In the genomic region with DNA sequence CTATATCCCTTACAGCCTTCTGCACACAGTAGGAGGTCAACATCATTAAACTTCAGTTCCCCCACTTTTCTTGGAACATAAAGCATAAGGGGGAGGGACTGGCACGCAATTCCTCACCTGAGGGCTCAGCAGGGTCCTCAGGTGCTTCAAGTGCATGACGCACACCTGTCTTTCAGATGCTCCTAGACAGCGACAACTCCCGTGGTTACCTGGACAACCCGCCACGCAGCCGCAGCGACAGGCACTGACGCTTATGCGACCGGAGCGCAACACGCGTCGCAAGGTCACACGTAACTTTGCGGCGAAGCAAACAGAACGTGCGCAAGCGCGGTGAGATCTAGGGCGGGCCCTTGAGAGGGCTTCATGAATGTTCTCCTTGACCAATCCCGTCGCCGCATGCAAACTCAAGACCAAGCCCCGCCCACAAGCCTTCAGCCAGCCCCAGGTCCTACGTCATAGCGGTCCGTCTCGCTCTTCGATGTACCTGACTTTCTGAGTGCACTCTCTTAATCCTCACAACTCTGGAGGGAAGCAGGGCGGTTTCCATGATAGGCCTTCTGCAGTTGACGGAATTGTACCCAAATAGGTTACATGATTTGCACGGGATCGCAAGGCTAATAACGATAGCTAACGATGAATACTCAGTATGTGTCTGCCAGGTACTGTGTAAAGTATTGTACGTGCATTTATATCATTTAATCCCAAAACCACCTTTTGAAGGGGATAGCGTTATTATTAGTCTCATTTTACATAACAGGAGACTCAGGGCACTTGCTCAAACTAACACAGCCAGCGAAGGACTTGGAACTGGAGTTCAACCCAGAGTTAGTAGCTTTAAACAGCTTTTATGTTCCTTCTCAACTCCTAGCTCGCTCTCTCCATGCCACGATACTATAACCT, we compare ENCODE assay signal across 1 cellular context.
A peak's percentile ranks its signal among the peaks of the same experiment; 100 is the strongest.
TF ChIP-seq lines count a peak whose summit lies in the region.

A gene with protein sequence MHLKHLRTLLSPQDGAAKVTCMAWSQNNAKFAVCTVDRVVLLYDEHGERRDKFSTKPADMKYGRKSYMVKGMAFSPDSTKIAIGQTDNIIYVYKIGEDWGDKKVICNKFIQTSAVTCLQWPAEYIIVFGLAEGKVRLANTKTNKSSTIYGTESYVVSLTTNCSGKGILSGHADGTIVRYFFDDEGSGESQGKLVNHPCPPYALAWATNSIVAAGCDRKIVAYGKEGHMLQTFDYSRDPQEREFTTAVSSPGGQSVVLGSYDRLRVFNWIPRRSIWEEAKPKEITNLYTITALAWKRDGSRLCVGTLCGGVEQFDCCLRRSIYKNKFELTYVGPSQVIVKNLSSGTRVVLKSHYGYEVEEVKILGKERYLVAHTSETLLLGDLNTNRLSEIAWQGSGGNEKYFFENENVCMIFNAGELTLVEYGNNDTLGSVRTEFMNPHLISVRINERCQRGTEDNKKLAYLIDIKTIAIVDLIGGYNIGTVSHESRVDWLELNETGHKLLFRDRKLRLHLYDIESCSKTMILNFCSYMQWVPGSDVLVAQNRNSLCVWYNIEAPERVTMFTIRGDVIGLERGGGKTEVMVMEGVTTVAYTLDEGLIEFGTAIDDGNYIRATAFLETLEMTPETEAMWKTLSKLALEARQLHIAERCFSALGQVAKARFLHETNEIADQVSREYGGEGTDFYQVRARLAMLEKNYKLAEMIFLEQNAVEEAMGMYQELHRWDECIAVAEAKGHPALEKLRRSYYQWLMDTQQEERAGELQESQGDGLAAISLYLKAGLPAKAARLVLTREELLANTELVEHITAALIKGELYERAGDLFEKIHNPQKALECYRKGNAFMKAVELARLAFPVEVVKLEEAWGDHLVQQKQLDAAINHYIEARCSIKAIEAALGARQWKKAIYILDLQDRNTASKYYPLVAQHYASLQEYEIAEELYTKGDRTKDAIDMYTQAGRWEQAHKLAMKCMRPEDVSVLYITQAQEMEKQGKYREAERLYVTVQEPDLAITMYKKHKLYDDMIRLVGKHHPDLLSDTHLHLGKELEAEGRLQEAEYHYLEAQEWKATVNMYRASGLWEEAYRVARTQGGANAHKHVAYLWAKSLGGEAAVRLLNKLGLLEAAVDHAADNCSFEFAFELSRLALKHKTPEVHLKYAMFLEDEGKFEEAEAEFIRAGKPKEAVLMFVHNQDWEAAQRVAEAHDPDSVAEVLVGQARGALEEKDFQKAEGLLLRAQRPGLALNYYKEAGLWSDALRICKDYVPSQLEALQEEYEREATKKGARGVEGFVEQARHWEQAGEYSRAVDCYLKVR (N-terminal part only) (minus strand): TSS at position 246 of the 900 bp plus-strand sequence. CDS start 90 bp downstream, at position 156.

TF ChIP-seq in HepG2, 621 proteins besides CTCF, POLR2A, EP300 and RAD21 (continued from another document and continues in another):
- TF ChIP-seq, protein P1, sequence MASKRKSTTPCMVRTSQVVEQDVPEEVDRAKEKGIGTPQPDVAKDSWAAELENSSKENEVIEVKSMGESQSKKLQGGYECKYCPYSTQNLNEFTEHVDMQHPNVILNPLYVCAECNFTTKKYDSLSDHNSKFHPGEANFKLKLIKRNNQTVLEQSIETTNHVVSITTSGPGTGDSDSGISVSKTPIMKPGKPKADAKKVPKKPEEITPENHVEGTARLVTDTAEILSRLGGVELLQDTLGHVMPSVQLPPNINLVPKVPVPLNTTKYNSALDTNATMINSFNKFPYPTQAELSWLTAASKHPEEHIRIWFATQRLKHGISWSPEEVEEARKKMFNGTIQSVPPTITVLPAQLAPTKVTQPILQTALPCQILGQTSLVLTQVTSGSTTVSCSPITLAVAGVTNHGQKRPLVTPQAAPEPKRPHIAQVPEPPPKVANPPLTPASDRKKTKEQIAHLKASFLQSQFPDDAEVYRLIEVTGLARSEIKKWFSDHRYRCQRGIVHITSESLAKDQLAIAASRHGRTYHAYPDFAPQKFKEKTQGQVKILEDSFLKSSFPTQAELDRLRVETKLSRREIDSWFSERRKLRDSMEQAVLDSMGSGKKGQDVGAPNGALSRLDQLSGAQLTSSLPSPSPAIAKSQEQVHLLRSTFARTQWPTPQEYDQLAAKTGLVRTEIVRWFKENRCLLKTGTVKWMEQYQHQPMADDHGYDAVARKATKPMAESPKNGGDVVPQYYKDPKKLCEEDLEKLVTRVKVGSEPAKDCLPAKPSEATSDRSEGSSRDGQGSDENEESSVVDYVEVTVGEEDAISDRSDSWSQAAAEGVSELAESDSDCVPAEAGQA (IDR thresholded peaks at IDR 0.05; ENCODE audit: low read depth), result peak; percentile 97
- TF ChIP-seq, protein P1 (CRISPR knock-in tag; IDR thresholded peaks at IDR 0.05; ENCODE audit: borderline replicate concordance), result no peak
- TF ChIP-seq ONECUT2 (CRISPR knock-in tag; IDR thresholded peaks at IDR 0.05), result no peak
- TF ChIP-seq ZNF17 (CRISPR knock-in tag; IDR thresholded peaks at IDR 0.05), result no peak
- no peak for TF ChIP-seq CERS6 (CRISPR knock-in tag; IDR thresholded peaks at IDR 0.05)
- peak; percentile 81; the same call in 1 of the 2 replicates for TF ChIP-seq MYC (CRISPR knock-in tag; IDR thresholded peaks at IDR 0.05; ENCODE audit: borderline replicate concordance)
- TF ChIP-seq TBX2 (CRISPR knock-in tag; IDR thresholded peaks at IDR 0.05; ENCODE audit: borderline replicate concordance), result peak; percentile 78; the same call in 1 of the 2 replicates
- no peak for TF ChIP-seq SATB2 (CRISPR knock-in tag; IDR thresholded peaks at IDR 0.05)
- TF ChIP-seq ZNF235 (CRISPR knock-in tag; IDR thresholded peaks at IDR 0.05; ENCODE audit: borderline replicate concordance), result 0 out of 2 replicates have a peak, but pooled peaks have one; percentile 26
- no peak for TF ChIP-seq HNF4G (IDR thresholded peaks at IDR 0.05; ENCODE audit: borderline replicate concordance, low read depth, low read length)
- 0 out of 2 replicates have a peak, but pooled peaks have one; percentile 9 for TF ChIP-seq HNF4G (CRISPR knock-in tag; IDR thresholded peaks at IDR 0.05; ENCODE audit: borderline replicate concordance, low read depth)
- TF ChIP-seq BORCS8-MEF2B (CRISPR knock-in tag; IDR thresholded peaks at IDR 0.05), result peak; percentile 71; the same call in 1 of the 2 replicates
- peak; percentile 54 for TF ChIP-seq ELF1 (CRISPR knock-in tag; IDR thresholded peaks at IDR 0.05)
- TF ChIP-seq, protein P2, sequence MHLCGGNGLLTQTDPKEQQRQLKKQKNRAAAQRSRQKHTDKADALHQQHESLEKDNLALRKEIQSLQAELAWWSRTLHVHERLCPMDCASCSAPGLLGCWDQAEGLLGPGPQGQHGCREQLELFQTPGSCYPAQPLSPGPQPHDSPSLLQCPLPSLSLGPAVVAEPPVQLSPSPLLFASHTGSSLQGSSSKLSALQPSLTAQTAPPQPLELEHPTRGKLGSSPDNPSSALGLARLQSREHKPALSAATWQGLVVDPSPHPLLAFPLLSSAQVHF (CRISPR knock-in tag; IDR thresholded peaks at IDR 0.05), result no peak
- TF ChIP-seq SNRNP70 (IDR thresholded peaks at IDR 0.05; ENCODE audit: low read depth, low read length), result no peak
- TF ChIP-seq, protein P3, sequence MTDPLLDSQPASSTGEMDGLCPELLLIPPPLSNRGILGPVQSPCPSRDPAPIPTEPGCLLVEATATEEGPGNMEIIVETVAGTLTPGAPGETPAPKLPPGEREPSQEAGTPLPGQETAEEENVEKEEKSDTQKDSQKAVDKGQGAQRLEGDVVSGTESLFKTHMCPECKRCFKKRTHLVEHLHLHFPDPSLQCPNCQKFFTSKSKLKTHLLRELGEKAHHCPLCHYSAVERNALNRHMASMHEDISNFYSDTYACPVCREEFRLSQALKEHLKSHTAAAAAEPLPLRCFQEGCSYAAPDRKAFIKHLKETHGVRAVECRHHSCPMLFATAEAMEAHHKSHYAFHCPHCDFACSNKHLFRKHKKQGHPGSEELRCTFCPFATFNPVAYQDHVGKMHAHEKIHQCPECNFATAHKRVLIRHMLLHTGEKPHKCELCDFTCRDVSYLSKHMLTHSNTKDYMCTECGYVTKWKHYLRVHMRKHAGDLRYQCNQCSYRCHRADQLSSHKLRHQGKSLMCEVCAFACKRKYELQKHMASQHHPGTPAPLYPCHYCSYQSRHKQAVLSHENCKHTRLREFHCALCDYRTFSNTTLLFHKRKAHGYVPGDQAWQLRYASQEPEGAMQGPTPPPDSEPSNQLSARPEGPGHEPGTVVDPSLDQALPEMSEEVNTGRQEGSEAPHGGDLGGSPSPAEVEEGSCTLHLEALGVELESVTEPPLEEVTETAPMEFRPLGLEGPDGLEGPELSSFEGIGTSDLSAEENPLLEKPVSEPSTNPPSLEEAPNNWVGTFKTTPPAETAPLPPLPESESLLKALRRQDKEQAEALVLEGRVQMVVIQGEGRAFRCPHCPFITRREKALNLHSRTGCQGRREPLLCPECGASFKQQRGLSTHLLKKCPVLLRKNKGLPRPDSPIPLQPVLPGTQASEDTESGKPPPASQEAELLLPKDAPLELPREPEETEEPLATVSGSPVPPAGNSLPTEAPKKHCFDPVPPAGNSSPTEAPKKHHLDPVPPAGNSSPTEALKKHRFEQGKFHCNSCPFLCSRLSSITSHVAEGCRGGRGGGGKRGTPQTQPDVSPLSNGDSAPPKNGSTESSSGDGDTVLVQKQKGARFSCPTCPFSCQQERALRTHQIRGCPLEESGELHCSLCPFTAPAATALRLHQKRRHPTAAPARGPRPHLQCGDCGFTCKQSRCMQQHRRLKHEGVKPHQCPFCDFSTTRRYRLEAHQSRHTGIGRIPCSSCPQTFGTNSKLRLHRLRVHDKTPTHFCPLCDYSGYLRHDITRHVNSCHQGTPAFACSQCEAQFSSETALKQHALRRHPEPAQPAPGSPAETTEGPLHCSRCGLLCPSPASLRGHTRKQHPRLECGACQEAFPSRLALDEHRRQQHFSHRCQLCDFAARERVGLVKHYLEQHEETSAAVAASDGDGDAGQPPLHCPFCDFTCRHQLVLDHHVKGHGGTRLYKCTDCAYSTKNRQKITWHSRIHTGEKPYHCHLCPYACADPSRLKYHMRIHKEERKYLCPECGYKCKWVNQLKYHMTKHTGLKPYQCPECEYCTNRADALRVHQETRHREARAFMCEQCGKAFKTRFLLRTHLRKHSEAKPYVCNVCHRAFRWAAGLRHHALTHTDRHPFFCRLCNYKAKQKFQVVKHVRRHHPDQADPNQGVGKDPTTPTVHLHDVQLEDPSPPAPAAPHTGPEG (CRISPR knock-in tag; IDR thresholded peaks at IDR 0.05), result no peak
- no peak for TF ChIP-seq NR2F1 (CRISPR knock-in tag; IDR thresholded peaks at IDR 0.05)
- no peak for TF ChIP-seq IKZF1 (IDR thresholded peaks at IDR 0.05)
- TF ChIP-seq MEIS2 (CRISPR knock-in tag; IDR thresholded peaks at IDR 0.05), result no peak
- no peak for TF ChIP-seq ZNF101 (CRISPR knock-in tag; IDR thresholded peaks at IDR 0.05; ENCODE audit: borderline replicate concordance, low read depth)
- TF ChIP-seq TCF7L2 (IDR thresholded peaks at IDR 0.05; ENCODE audit: low read depth, low read length), result no peak
- TF ChIP-seq ZBTB44 (CRISPR knock-in tag; IDR thresholded peaks at IDR 0.05), result 0 out of 2 replicates have a peak, but pooled peaks have one; percentile 47
- TF ChIP-seq ZGPAT (CRISPR knock-in tag; IDR thresholded peaks at IDR 0.05), result peak; percentile 80
- no peak for TF ChIP-seq PTBP1 (IDR thresholded peaks at IDR 0.05; ENCODE audit: low read depth, low read length, poor library complexity, severe bottlenecking)
- peak; percentile 100 for TF ChIP-seq MXI1 (IDR thresholded peaks at IDR 0.05; ENCODE audit: borderline replicate concordance, low read depth, low read length)
- no peak for TF ChIP-seq ZNF362 (CRISPR knock-in tag; IDR thresholded peaks at IDR 0.05; ENCODE audit: borderline replicate concordance)
